26 cellular contexts compared by ENCODE assay signal in genomic region chr19:52229524-52229923, GRCh38.
"Had no signal": no experiment of that assay in that cellular context is flagged by ENCODE, and none has a peak within 500 bp of the region (broad histone marks: within the 10 kb centered on the region; RNA-seq: fewer than 3 reads in every experiment).

No MANE protein-coding gene starts in this region.

- FAIRE-seq: astrocyte, frontal cortex had no signal

- H3K4me3 ChIP-seq: esophagus squamous epithelium, left ventricle myocardium inferior, lung, smooth muscle cell, tibial nerve had no signal

- H3K27ac ChIP-seq: esophagus squamous epithelium, left ventricle myocardium inferior, neutrophil, tibial nerve had no signal

- H3K9me3 ChIP-seq: esophagus squamous epithelium, left ventricle myocardium inferior, neutrophil, tibial nerve had no signal

- H3K4me1 ChIP-seq: esophagus squamous epithelium, left ventricle myocardium inferior, tibial nerve had no signal

- H3K27ac Mint-ChIP-seq: activated naive CD4-positive, alpha-beta T cell treated with anti-CD3 and anti-CD28 coated beads, Interleukin-2, amount 10 ng/mL, durations not matched to agents 7 days and 5 days; activated T-helper 1 cell treated with anti-CD3 and anti-CD28 coated beads, Interleukin-12 subunit alpha, Interleukin-12 subunit beta, Interleukin-2, Interleukin-4 antibody, amounts not matched to agents 30 ng/mL and 10 ng/mL and 1 ng/mL, durations not matched to agents 14 hours and 24 hours and 36 hours; dendritic cell treated with granulocyte-macrophage colony-stimulating factor and Interleukin-4, amounts not matched to agents 40 ng/mL and 50 ng/mL, for 4 days; endodermal cell; nephron had no signal

- DNase-seq: activated CD4-positive, alpha-beta T cell treated with anti-CD3 and anti-CD28 coated beads for 4 hours; activated CD4-positive, alpha-beta T cell treated with anti-CD3 and anti-CD28 coated beads, Interleukin-2, amount 50 U/mL, for 4 hours; activated CD8-positive, alpha-beta memory T cell treated with anti-CD3 and anti-CD28 coated beads, Interleukin-2, amount 50 U/mL, for 4 hours; activated effector memory CD4-positive, alpha-beta T cell treated with anti-CD3 and anti-CD28 coated beads, Interleukin-2, amount 50 U/mL, for 16 hours; activated naive CD4-positive, alpha-beta T cell treated with anti-CD3 and anti-CD28 coated beads, Interleukin-2, amount 10 ng/mL, durations not matched to agents 7 days and 5 days; activated T-cell treated with anti-CD3 and anti-CD28 coated beads, Interleukin-2, amount 50 U/mL, for 1 hour; amniotic stem cell; central memory CD4-positive, alpha-beta T cell; endodermal cell; esophagus squamous epithelium; left ventricle myocardium inferior; mesendoderm; retina; stimulated activated CD4-positive, alpha-beta T cell treated with anti-CD3 and anti-CD28 coated beads, Interleukin-15, amount 100 ng/mL, for 24 hours; stimulated activated CD4-positive, alpha-beta T cell treated with anti-CD3 and anti-CD28 coated beads, Interleukin-2, amount 100 ng/mL, for 24 hours; stimulated activated naive CD4-positive, alpha-beta T cell treated with Interleukin-2 at 50 U/mL for 16 hours; T-helper 1 cell had no signal

- H3K4me2 ChIP-seq: smooth muscle cell had no signal

- H3K27me3 ChIP-seq: esophagus squamous epithelium, neutrophil, tibial nerve had no signal

- H3K27me3 Mint-ChIP-seq: activated naive CD4-positive, alpha-beta T cell treated with anti-CD3 and anti-CD28 coated beads, Interleukin-2, amount 10 ng/mL, durations not matched to agents 7 days and 5 days; dendritic cell treated with granulocyte-macrophage colony-stimulating factor and Interleukin-4, amounts not matched to agents 40 ng/mL and 50 ng/mL, for 4 days had no signal

- H3K9me3 Mint-ChIP-seq: activated naive CD4-positive, alpha-beta T cell treated with anti-CD3 and anti-CD28 coated beads, Interleukin-2, amount 10 ng/mL, durations not matched to agents 7 days and 5 days; dendritic cell treated with granulocyte-macrophage colony-stimulating factor and Interleukin-4, amounts not matched to agents 40 ng/mL and 50 ng/mL, for 4 days; endodermal cell; nephron had no signal

- H3K4me1 Mint-ChIP-seq: activated naive CD4-positive, alpha-beta T cell treated with anti-CD3 and anti-CD28 coated beads, Interleukin-2, amount 10 ng/mL, durations not matched to agents 7 days and 5 days; nephron had no signal

- H3K4me3 Mint-ChIP-seq: activated naive CD4-positive, alpha-beta T cell treated with anti-CD3 and anti-CD28 coated beads, Interleukin-2, amount 10 ng/mL, durations not matched to agents 7 days and 5 days; activated T-helper 1 cell treated with anti-CD3 and anti-CD28 coated beads, Interleukin-12 subunit alpha, Interleukin-12 subunit beta, Interleukin-2, Interleukin-4 antibody, amounts not matched to agents 30 ng/mL and 10 ng/mL and 1 ng/mL, durations not matched to agents 14 hours and 24 hours and 36 hours; dendritic cell treated with granulocyte-macrophage colony-stimulating factor and Interleukin-4, amounts not matched to agents 40 ng/mL and 50 ng/mL, for 4 days; endodermal cell; nephron had no signal
